In the genomic region with DNA sequence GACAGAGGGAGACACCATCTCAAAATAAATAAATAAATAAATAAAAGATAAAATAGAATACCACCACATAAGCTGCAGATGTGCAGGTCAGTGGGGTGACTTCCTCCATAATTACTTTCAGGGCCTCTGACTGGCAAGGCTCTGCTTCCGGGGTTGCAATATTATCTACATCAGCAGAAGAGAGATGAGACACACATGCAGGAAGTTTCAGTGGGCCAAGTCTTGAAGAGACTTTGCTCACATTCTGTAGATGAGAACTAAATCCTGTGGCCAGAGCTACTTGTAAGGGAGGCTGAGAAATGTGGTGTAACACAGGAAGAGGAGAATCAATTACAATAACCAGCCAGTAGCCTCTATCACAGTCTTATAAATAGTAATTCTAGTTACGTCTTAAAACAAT, we compare ENCODE assay signal across 24 cellular contexts.
A peak's percentile ranks its signal among the peaks of the same experiment; 100 is the strongest.
DNase-seq lines count a peak whose midpoint lies in the region; ATAC-seq, FAIRE-seq and TF ChIP-seq lines count a peak whose summit lies in the region.
"Had no signal": no experiment of that assay in that cellular context is flagged by ENCODE, and none has a peak within 500 bp of the region (broad histone marks: within the 10 kb centered on the region; RNA-seq: fewer than 3 reads in every experiment).

No MANE protein-coding gene starts in this region.

- peak overlapping the region; percentile 37 to 73 (median 49) for H3K4me3 Mint-ChIP-seq in immature natural killer cell
- H3K4me3 Mint-ChIP-seq: activated T-cell treated with anti-CD3 and anti-CD28 coated beads, Interleukin-2, amount 50 U/mL, for 4 hours had no signal

- TF ChIP-seq POLR2A in GM12891 (IDR thresholded peaks at IDR 0.05; ENCODE audit: low read depth, low read length) = no peak

- ATAC-seq in HG03039 (IDR thresholded peaks at IDR 0.05; ENCODE audit: unreplicated experiment) = no peak
- ATAC-seq in GM19035 (IDR thresholded peaks at IDR 0.05; ENCODE audit: unreplicated experiment) = no peak
- ATAC-seq: activated T-cell treated with anti-CD3 and anti-CD28 coated beads, Interleukin-2, amount 50 U/mL, for 4 hours; gastrocnemius medialis; left ventricle myocardium superior; upper lobe of right lung had no signal

- H3K4me1 Mint-ChIP-seq in immature natural killer cell = peaks cover 23 to 32% of the 10 kb centered on the region in 2 donors

- peak overlapping the region; percentile 69 to 94 (median 86) for H3K27ac Mint-ChIP-seq in immature natural killer cell

- H3K36me3 Mint-ChIP-seq in immature natural killer cell = no peaks in the 10 kb centered on the region

- peaks cover 0 to 2% (median 0%) of the 10 kb centered on the region in 6 donors for H3K9me3 Mint-ChIP-seq in immature natural killer cell
- H3K9me3 Mint-ChIP-seq: activated T-cell treated with anti-CD3 and anti-CD28 coated beads, Interleukin-2, amount 50 U/mL, for 4 hours had no signal

- DNase-seq in GF-D8 (lab: John Stamatoyannopoulos, UW) = peak; percentile 73
- DNase-seq in KG1 (lab: John Stamatoyannopoulos, UW) = peak; percentile 44
- DNase-seq in SKM-1 (lab: John Stamatoyannopoulos, UW; ENCODE audit: unreplicated experiment) = peak; percentile 80
- peak; percentile 47 to 63 (median 57) for DNase-seq in immature natural killer cell
- DNase-seq in GM12891 (ENCODE audit: insufficient read length, low spot score) = no peak
- DNase-seq in hippocampal formation (lab: John Stamatoyannopoulos, UW) = no peak
- DNase-seq: activated CD4-positive, alpha-beta T cell treated with anti-CD3 and anti-CD28 coated beads for 4 hours; activated naive CD4-positive, alpha-beta T cell; activated T-cell treated with anti-CD3 and anti-CD28 coated beads, Interleukin-2, amount 50 U/mL, for 4 hours; adrenal gland; DND-41; effector CD8-positive, alpha-beta T cell; gastrocnemius medialis; islet precursor cell; left ventricle myocardium superior; NCI-H1436; NCI-H446 treated with DMSO at 0.1 percent for 48 hours; SIG-M5; T-helper 1 cell; upper lobe of right lung had no signal

- H3K27me3 Mint-ChIP-seq in immature natural killer cell (ENCODE audit: low read depth in 3 of 3) = peaks cover 0 to 3% (median 2%) of the 10 kb centered on the region in 3 donors

- no peak for FAIRE-seq in GM12891 (lab: Jason Lieb, UNC)
- FAIRE-seq: HTR-8/SVneo, TTC549 had no signal

TF ChIP-seq in GM12891, 5 proteins besides CTCF, POLR2A, EP300 and RAD21:
- TF ChIP-seq POU2F2 (IDR thresholded peaks at IDR 0.05; ENCODE audit: low read depth, low read length) = no peak
- no peak for TF ChIP-seq SPI1 (IDR thresholded peaks at IDR 0.05; ENCODE audit: low read depth, low read length)
- TF ChIP-seq TAF1 (IDR thresholded peaks at IDR 0.05; ENCODE audit: low read depth, low read length) = no peak
- no peak for TF ChIP-seq POLR2AphosphoS5 (IDR thresholded peaks at IDR 0.05; ENCODE audit: low read depth, low read length)
- no peak for TF ChIP-seq PAX5 (IDR thresholded peaks at IDR 0.05; ENCODE audit: insufficient read depth, low read length, severe bottlenecking)

Comparison
In these comparisons a context has a peak if more than half of its experiments do, and no peak if none do; other contexts are left out.
1. DNase-seq: peak in GF-D8 (single experiment), KG1 (single experiment), SKM-1 (single experiment) and immature natural killer cell (3 of 3); none in GM12891 (single experiment) and hippocampal formation (0 of 2).